Comparison of ENCODE assay signal across 20 cellular contexts in genomic region chr6:119848706-119849105, GRCh38.
DNase-seq lines count a peak whose midpoint lies in the region; ATAC-seq and TF ChIP-seq lines count a peak whose summit lies in the region.
"Had no signal": no experiment of that assay in that cellular context is flagged by ENCODE, and none has a peak within 500 bp of the region (broad histone marks: within the 10 kb centered on the region; RNA-seq: fewer than 3 reads in every experiment).

No MANE protein-coding gene starts in this region.

- in situ Hi-C loops in G401 (cut with HindIII; ENCODE audit: low sequenced_read_pairs) = no loop called here

- no peaks in the 10 kb centered on the region for H4K20me1 ChIP-seq in OCI-LY7 (ENCODE audit: insufficient read depth, low read length)
- H4K20me1 ChIP-seq: BLaER1 treated with 17β-estradiol and CSF1 and Interleukin-3, amounts not matched to agents 10 nM and 100 nM had no signal

- no peaks in the 10 kb centered on the region for H3K4me1 ChIP-seq in OCI-LY7 (ENCODE audit: insufficient read depth, low read length, poor library complexity, severe bottlenecking)
- H3K4me1 ChIP-seq: BLaER1 treated with 17β-estradiol and CSF1 and Interleukin-3, amounts not matched to agents 10 nM and 100 nM had no signal

- H3K4me2 ChIP-seq in OCI-LY7 (ENCODE audit: low read length) = no peak overlapping the region
- H3K4me2 ChIP-seq: BLaER1 treated with 17β-estradiol and CSF1 and Interleukin-3, amounts not matched to agents 10 nM and 100 nM; GM23338 had no signal

- intact Hi-C loops in OCI-LY7 (cut with micrococcal nuclease; ENCODE audit: unreplicated experiment) = no loop called here

- BruUV-seq in OCI-LY7 (replicated peaks; lab: Mats Ljungman, UMichigan) = no TSS peak

- no peaks in the 10 kb centered on the region for H3K9me2 ChIP-seq in OCI-LY7 (ENCODE audit: insufficient read depth, low read length)

- H3K27ac ChIP-seq in OCI-LY7 (ENCODE audit: low read depth, low read length, poor library complexity, severe bottlenecking) = no peak overlapping the region
- H3K27ac ChIP-seq: 22Rv1; BLaER1 treated with 17β-estradiol and CSF1 and Interleukin-3, amounts not matched to agents 10 nM and 100 nM had no signal

- POLR2A ChIA-PET in OCI-LY7 (lab: Charles Lee) = interaction anchor here (0.7 to 1.4 kb wide), 2 partner anchors 15 to 23 kb away, joined by 3 read pairs; no protein-coding TSS in a partner anchor

- H3K27ac Mint-ChIP-seq in nephron progenitor cell = peak overlapping the region; percentile 3
- H3K27ac Mint-ChIP-seq: B cell; CD4-positive, alpha-beta T cell; GM23338; H9 had no signal

- H3K36me3 Mint-ChIP-seq in nephron progenitor cell (ENCODE audit: low read depth) = no peaks in the 10 kb centered on the region
- H3K36me3 Mint-ChIP-seq: CD14-positive monocyte; CD8-positive, alpha-beta memory T cell had no signal

- no peaks in the 10 kb centered on the region for H3K9me3 ChIP-seq in OCI-LY7 (ENCODE audit: low read length)
- H3K9me3 ChIP-seq: BLaER1 treated with 17β-estradiol and CSF1 and Interleukin-3, amounts not matched to agents 10 nM and 100 nM had no signal

- H3K9me3 Mint-ChIP-seq in nephron progenitor cell = no peaks in the 10 kb centered on the region
- H3K9me3 Mint-ChIP-seq: CD4-positive, alpha-beta T cell; CD8-positive, alpha-beta memory T cell; GM23338; H9 had no signal

- no peak overlapping the region for H2AFZ ChIP-seq in OCI-LY7 (ENCODE audit: low read length)
- H2AFZ ChIP-seq: GM23338 had no signal

- ATAC-seq in GM18868 (IDR thresholded peaks at IDR 0.05; ENCODE audit: unreplicated experiment) (no peak), GM18498 (IDR thresholded peaks at IDR 0.05; ENCODE audit: unreplicated experiment) (no peak)
- ATAC-seq: GM23338, HCT116 had no signal

- no peak overlapping the region for H3K4me3 Mint-ChIP-seq in nephron progenitor cell
- H3K4me3 Mint-ChIP-seq: B cell; CD14-positive monocyte; CD4-positive, alpha-beta T cell; CD8-positive, alpha-beta memory T cell; GM23338; H9 had no signal

- no peaks in the 10 kb centered on the region for H3K4me1 Mint-ChIP-seq in nephron progenitor cell
- H3K4me1 Mint-ChIP-seq: B cell; CD14-positive monocyte; CD8-positive, alpha-beta memory T cell; GM23338; H9 had no signal

- TF ChIP-seq CTCF in nephron progenitor cell (IDR thresholded peaks at IDR 0.05) = no peak
- no peak for TF ChIP-seq CTCF in OCI-LY7 (conservative IDR thresholded peaks at IDR 0.05; ENCODE audit: low read length)

- CTCF ChIA-PET in OCI-LY7 (lab: Charles Lee; ENCODE audit: unreplicated experiment) = no interaction called here

- H3K27me3 Mint-ChIP-seq in nephron progenitor cell (ENCODE audit: low read depth, poor library complexity) = peaks cover 3% of the 10 kb centered on the region
- H3K27me3 Mint-ChIP-seq: B cell; CD4-positive, alpha-beta T cell had no signal

- peak; percentile 97 for DNase-seq in G401 (ENCODE audit: low spot score)
- DNase-seq in NCI-H526 (lab: John Stamatoyannopoulos, UW) = peak; percentile 69 to 80
- peak; percentile 96 for DNase-seq in cerebellar cortex (ENCODE audit: low spot score)
- no peak for DNase-seq in nephron progenitor cell
- no peak for DNase-seq in DMS153 (lab: John Stamatoyannopoulos, UW)
- no peak for DNase-seq in OCI-LY7 (ENCODE audit: low spot score)
- DNase-seq: CD4-positive, alpha-beta T cell; CD8-positive, alpha-beta memory T cell; DMS 273 treated with DMSO at 0.1 percent for 48 hours; DMS53; DMS79 treated with DMSO at 0.1 percent for 48 hours; H9 had no signal

- H3K4me3 ChIP-seq in OCI-LY7 (ENCODE audit: low read depth, low read length, poor library complexity, severe bottlenecking) = no peak overlapping the region
- H3K4me3 ChIP-seq: BLaER1 treated with 17β-estradiol and CSF1 and Interleukin-3, amounts not matched to agents 10 nM and 100 nM; GM23338 had no signal

- H3K79me2 ChIP-seq in OCI-LY7 (ENCODE audit: insufficient read depth, low read depth, low read length) = no peaks in the 10 kb centered on the region

- no peaks in the 10 kb centered on the region for H3K36me3 ChIP-seq in OCI-LY7 (ENCODE audit: insufficient read depth, low read length)
- H3K36me3 ChIP-seq: BLaER1 treated with 17β-estradiol and CSF1 and Interleukin-3, amounts not matched to agents 10 nM and 100 nM had no signal

Comparison
In these comparisons a context has a peak if more than half of its experiments do, and no peak if none do; other contexts are left out.
1. DNase-seq: peak in G401 (single experiment), NCI-H526 (2 of 2) and cerebellar cortex (single experiment); none in nephron progenitor cell (single experiment), DMS153 (single experiment) and OCI-LY7 (single experiment).